ENCODE assay signal across 9 cellular contexts in the genomic region with DNA sequence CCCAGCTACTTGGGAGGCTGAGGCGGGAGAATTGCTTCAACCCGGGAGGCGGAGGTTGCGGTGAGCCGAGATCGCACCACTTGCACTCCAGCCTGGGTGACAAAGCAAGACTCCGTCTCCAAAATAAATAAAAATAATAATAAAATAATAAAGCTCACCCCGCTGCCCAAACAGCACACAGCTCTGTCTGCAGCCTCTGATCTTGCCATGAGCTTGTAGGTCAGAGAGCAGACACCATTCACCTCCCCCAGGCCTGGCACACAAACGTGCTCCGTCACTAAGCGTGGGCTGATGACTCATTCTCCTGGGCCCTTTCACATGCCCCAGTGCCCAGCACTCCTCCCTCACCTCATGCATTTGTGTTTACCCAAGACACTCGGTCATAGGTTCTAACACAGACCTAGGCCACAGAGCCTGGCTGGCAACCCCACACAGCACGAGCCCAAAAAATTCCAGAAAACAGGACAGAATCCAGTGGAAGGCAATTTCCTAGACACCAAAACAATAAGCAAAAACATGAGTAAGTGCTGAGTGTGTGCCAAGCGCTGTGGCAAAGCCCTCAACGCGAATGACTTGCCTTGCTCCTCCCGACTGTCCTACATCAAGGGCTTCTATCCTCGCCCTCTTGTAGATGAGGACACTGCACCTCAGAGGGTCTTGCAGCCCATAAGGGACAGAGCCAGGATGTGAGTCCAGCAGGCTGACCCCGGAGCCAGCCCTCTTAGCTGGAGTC. TPM values are rescaled to one million over a fixed set of nuclear protein-coding genes. Genes with fewer than 3 reads are reported as not detected.
DNase-seq lines count a peak whose midpoint lies in the region; ATAC-seq lines count a peak whose summit lies in the region.
"Had no signal": no experiment of that assay in that cellular context is flagged by ENCODE, and none has a peak within 500 bp of the region (broad histone marks: within the 10 kb centered on the region; RNA-seq: fewer than 3 reads in every experiment).

No MANE protein-coding gene starts in this region.

- H3K4me3 ChIP-seq in SJSA1 (no peak overlapping the region), urinary bladder (ENCODE audit: low read depth, low read length) (no peak overlapping the region), SJCRH30 (no peak overlapping the region)

- no peaks in the 10 kb centered on the region for H3K4me1 Mint-ChIP-seq in activated naive CD4-positive, alpha-beta T cell treated with anti-CD3 and anti-CD28 coated beads, Interleukin-2, amount 10 ng/mL, durations not matched to agents 7 days and 5 days
- H3K4me1 Mint-ChIP-seq: activated naive CD8-positive, alpha-beta T cell treated with anti-CD3 and anti-CD28 coated beads, Interleukin-2, amount 10 ng/mL, durations not matched to agents 7 days and 5 days had no signal

- H3K27me3 ChIP-seq in SJSA1 (replicated peaks) (no peaks in the 10 kb centered on the region), SJCRH30 (peaks cover 8% of the 10 kb centered on the region; the same call in 1 of the 2 replicates)

- H3K9me3 ChIP-seq in SJSA1 (replicated peaks), result no peaks in the 10 kb centered on the region
- no peaks in the 10 kb centered on the region for H3K9me3 ChIP-seq in SJCRH30 (replicated peaks)

- peaks cover 6% of the 10 kb centered on the region for H3K27me3 Mint-ChIP-seq in activated naive CD4-positive, alpha-beta T cell treated with anti-CD3 and anti-CD28 coated beads, Interleukin-2, amount 10 ng/mL, durations not matched to agents 7 days and 5 days

- H3K36me3 Mint-ChIP-seq in activated naive CD4-positive, alpha-beta T cell treated with anti-CD3 and anti-CD28 coated beads, Interleukin-2, amount 50 U/mL, for 72 hours, result no peaks in the 10 kb centered on the region
- no peaks in the 10 kb centered on the region for H3K36me3 Mint-ChIP-seq in activated naive CD4-positive, alpha-beta T cell treated with anti-CD3 and anti-CD28 coated beads, Interleukin-2, amount 10 ng/mL, durations not matched to agents 7 days and 5 days
- H3K36me3 Mint-ChIP-seq: activated naive CD8-positive, alpha-beta T cell treated with anti-CD3 and anti-CD28 coated beads, Interleukin-2, amount 10 ng/mL, durations not matched to agents 7 days and 5 days had no signal

- WGBS in urinary bladder, result 75% methylated on average over 19 of the region's 19 CpGs

- CTCF ChIA-PET in activated naive CD4-positive, alpha-beta T cell treated with anti-CD3 and anti-CD28 coated beads, Interleukin-2, amount 10 ng/mL, durations not matched to agents 7 days and 5 days (lab: Charles Lee), result interaction anchor here (1.0 kb wide), 1 partner anchor 49 kb away, joined by 3 read pairs; no protein-coding TSS in a partner anchor

- H3K27ac Mint-ChIP-seq in activated naive CD4-positive, alpha-beta T cell treated with anti-CD3 and anti-CD28 coated beads, Interleukin-2, amount 50 U/mL, for 72 hours, result no peak overlapping the region
- no peak overlapping the region for H3K27ac Mint-ChIP-seq in activated naive CD4-positive, alpha-beta T cell treated with anti-CD3 and anti-CD28 coated beads, Interleukin-2, amount 10 ng/mL, durations not matched to agents 7 days and 5 days
- H3K27ac Mint-ChIP-seq: activated naive CD8-positive, alpha-beta T cell treated with anti-CD3 and anti-CD28 coated beads, Interleukin-2, amount 10 ng/mL, durations not matched to agents 7 days and 5 days had no signal

- no peaks in the 10 kb centered on the region for H3K9me3 Mint-ChIP-seq in activated naive CD4-positive, alpha-beta T cell treated with anti-CD3 and anti-CD28 coated beads, Interleukin-2, amount 50 U/mL, for 72 hours
- H3K9me3 Mint-ChIP-seq in activated naive CD4-positive, alpha-beta T cell treated with anti-CD3 and anti-CD28 coated beads, Interleukin-2, amount 10 ng/mL, durations not matched to agents 7 days and 5 days, result no peaks in the 10 kb centered on the region

- peak; percentile 61 to 74 for ATAC-seq in activated naive CD4-positive, alpha-beta T cell treated with anti-CD3 and anti-CD28 coated beads, Interleukin-2, amount 50 U/mL, for 72 hours

- no peaks in the 10 kb centered on the region for H3K36me3 ChIP-seq in SJSA1
- H3K36me3 ChIP-seq in urinary bladder (ENCODE audit: insufficient read depth), result no peaks in the 10 kb centered on the region
- H3K36me3 ChIP-seq in SJCRH30, result no peaks in the 10 kb centered on the region

- no peak overlapping the region for H3K4me3 Mint-ChIP-seq in activated naive CD4-positive, alpha-beta T cell treated with anti-CD3 and anti-CD28 coated beads, Interleukin-2, amount 10 ng/mL, durations not matched to agents 7 days and 5 days
- H3K4me3 Mint-ChIP-seq: activated naive CD8-positive, alpha-beta T cell treated with anti-CD3 and anti-CD28 coated beads, Interleukin-2, amount 10 ng/mL, durations not matched to agents 7 days and 5 days had no signal

- peaks cover 40% of the 10 kb centered on the region for H3K4me1 ChIP-seq in SJSA1 (replicated peaks)
- peaks cover 2% of the 10 kb centered on the region for H3K4me1 ChIP-seq in urinary bladder (ENCODE audit: insufficient read depth)
- no peaks in the 10 kb centered on the region for H3K4me1 ChIP-seq in SJCRH30

- H3K27ac ChIP-seq in SJSA1 (peak overlapping the region; percentile 50), epithelial cell of prostate (peak overlapping the region; percentile 69), urinary bladder (ENCODE audit: low read depth) (peak overlapping the region; percentile 19), SJCRH30 (no peak overlapping the region)

- DNase-seq in activated naive CD4-positive, alpha-beta T cell treated with anti-CD3 and anti-CD28 coated beads, Interleukin-2, amount 50 U/mL, for 72 hours (ENCODE audit: low spot score in 2 of 2), result no peak
- DNase-seq in activated naive CD4-positive, alpha-beta T cell treated with anti-CD3 and anti-CD28 coated beads, Interleukin-2, amount 10 ng/mL, durations not matched to agents 7 days and 5 days, result no peak
- DNase-seq in SJSA1 (ENCODE audit: low read depth in 1 of 2, low spot score in 2 of 2) (peak; percentile 90 to 93), epithelial cell of prostate (ENCODE audit: low read depth, low spot score) (peak; percentile 96), myocyte (ENCODE audit: low read depth) (peak; percentile 79), SJCRH30 (no peak), NCI-H1105 (lab: John Stamatoyannopoulos, UW) (no peak)
- DNase-seq: activated naive CD8-positive, alpha-beta T cell treated with anti-CD3 and anti-CD28 coated beads, Interleukin-2, amount 10 ng/mL, durations not matched to agents 7 days and 5 days had no signal

RNA-seq across cellular contexts. Expression of a gene that starts 18.0 kb away (rescaled TPM):
- 1 to 10 TPM in 1 of 2 donors, under 1 TPM in 1; 0.07 to 4.1 TPM for total RNA-seq in activated naive CD4-positive, alpha-beta T cell treated with anti-CD3 and anti-CD28 coated beads, Interleukin-2, amount 50 U/mL, for 72 hours
- 3.2 and 5.9 TPM in 2 replicates for total RNA-seq in SJSA1 (2014; rRNA removed; shearing (Covaris generic))
- total RNA-seq in myocyte (7.6 and 13.3 TPM in 2 replicates), urinary bladder (25.6 TPM)
- polyA plus RNA-seq in myocyte (2012), result 21.3 TPM
- 17.9 TPM for polyA plus RNA-seq in urinary bladder
- total RNA-seq in SJCRH30 (2014; rRNA removed; shearing (Covaris generic)), result 0.20 TPM in 1 of 2 replicates, not detected in the other

RNA-seq across cellular contexts. Expression of a gene that starts 52.1 kb away (rescaled TPM):
- under 1 TPM; 0.12 to 0.36 TPM for total RNA-seq in activated naive CD4-positive, alpha-beta T cell treated with anti-CD3 and anti-CD28 coated beads, Interleukin-2, amount 50 U/mL, for 72 hours
- total RNA-seq in SJSA1 (2014; rRNA removed; shearing (Covaris generic)), result 0.79 and 2.3 TPM in 2 replicates
- total RNA-seq in myocyte (not detected in 2 replicates), urinary bladder (1.3 TPM)
- polyA plus RNA-seq in myocyte (2012), result 0.14 TPM
- polyA plus RNA-seq in urinary bladder, result 0.06 TPM
- not detected in 2 replicates for total RNA-seq in SJCRH30 (2014; rRNA removed; shearing (Covaris generic))

Comparison
In these comparisons a context has a peak if more than half of its experiments do, and no peak if none do; other contexts are left out.
1. DNase-seq: peak in SJSA1 (2 of 2), epithelial cell of prostate (single experiment) and myocyte (single experiment); none in activated naive CD4-positive, alpha-beta T cell treated with anti-CD3 and anti-CD28 coated beads, Interleukin-2, amount 50 U/mL, for 72 hours (0 of 2), activated naive CD4-positive, alpha-beta T cell treated with anti-CD3 and anti-CD28 coated beads, Interleukin-2, amount 10 ng/mL, durations not matched to agents 7 days and 5 days (single experiment), SJCRH30 (0 of 2) and NCI-H1105 (single experiment).